8 cellular contexts compared by ENCODE assay signal in the genomic region with DNA sequence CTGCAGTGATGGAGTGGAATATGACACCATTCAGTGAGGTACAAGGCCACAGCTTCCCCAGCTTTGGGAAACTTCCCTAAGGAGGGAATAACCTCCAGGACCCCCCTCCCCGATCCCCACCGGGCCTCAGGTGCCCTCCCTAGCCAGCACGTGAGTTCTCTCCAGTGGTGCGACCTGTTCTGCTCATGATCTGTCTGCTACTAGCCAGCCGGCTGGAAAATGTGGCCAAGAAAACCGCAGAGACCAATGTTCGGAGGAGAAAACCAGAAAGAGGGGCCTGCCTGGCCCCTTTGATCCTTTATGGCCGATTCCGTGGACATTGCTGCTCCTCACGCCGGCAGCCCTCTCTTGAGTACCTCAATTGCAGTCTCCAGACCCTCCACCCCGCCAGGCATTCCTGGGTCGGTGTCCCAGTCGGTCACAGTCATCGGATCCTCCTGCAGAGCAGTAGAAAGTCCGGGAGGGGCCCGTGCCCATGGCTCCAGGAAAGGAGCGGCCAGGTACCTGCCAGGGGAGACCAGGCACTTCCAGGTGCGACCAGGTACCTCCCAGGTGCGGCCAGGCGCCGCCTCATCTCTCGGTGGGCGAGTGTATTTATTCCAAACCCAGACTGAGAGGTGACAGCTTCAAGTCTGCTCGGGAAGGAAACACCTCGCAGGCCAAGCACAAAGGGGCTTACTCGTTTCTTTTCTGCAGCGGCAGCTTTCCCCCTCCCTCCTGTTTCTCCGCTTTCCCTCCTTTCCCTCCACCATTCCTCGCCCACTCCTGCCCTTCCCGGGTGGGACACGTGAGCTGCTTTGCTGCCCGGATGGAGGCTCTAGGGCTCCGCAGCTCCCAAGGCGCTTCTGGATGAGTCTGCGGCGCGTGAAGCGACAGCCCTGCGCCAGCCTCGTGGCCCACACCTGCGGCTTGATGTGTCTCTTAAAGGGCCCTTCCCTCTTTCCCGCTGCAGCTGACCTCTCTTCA. TPM values are rescaled to one million over a fixed set of nuclear protein-coding genes. Genes with fewer than 3 reads are reported as not detected.
A peak's percentile ranks its signal among the peaks of the same experiment; 100 is the strongest.
DNase-seq lines count a peak whose midpoint lies in the region; ATAC-seq and TF ChIP-seq lines count a peak whose summit lies in the region.

No MANE protein-coding gene starts in this region.

- H3K4me1 ChIP-seq in upper lobe of left lung = peaks cover 4 to 11% (median 9%) of the 10 kb centered on the region in 4 donors
- H3K4me1 ChIP-seq in tibial nerve = peaks cover 0 to 10% (median 5%) of the 10 kb centered on the region in 4 donors

- H3K27me3 ChIP-seq in upper lobe of left lung = peaks cover 0 to 9% (median 0%) of the 10 kb centered on the region in 4 donors
- H3K27me3 ChIP-seq in tibial nerve = peaks cover 0 to 36% of the 10 kb centered on the region in 2 donors

- H3K9me3 Mint-ChIP-seq in activated naive CD4-positive, alpha-beta T cell treated with anti-CD3 and anti-CD28 coated beads, Interleukin-2, amount 10 ng/mL, durations not matched to agents 7 days and 5 days = no peaks in the 10 kb centered on the region

- H3K36me3 ChIP-seq in upper lobe of left lung (no peaks in the 10 kb centered on the region), tibial nerve (no peaks in the 10 kb centered on the region)

- TF ChIP-seq POLR2A in upper lobe of left lung (IDR thresholded peaks at IDR 0.05) = no peak
- TF ChIP-seq POLR2A in tibial nerve (IDR thresholded peaks at IDR 0.05) = no peak

- DNase-seq in activated naive CD4-positive, alpha-beta T cell treated with anti-CD3 and anti-CD28 coated beads, Interleukin-2, amount 10 ng/mL, durations not matched to agents 7 days and 5 days = no peak
- no peak for DNase-seq in activated naive CD4-positive, alpha-beta T cell treated with anti-CD3 and anti-CD28 coated beads, Interleukin-2, amount 50 U/mL, for 16 hours
- DNase-seq in cerebellum (ENCODE audit: low spot score) (peak; percentile 41), medulla oblongata (ENCODE audit: extremely low spot score) (peak; percentile 19), upper lobe of left lung (peak; percentile 23 to 73), NCI-H2196 treated with DMSO at 0.1 percent for 48 hours (lab: John Stamatoyannopoulos, UW; ENCODE audit: unreplicated experiment) (no peak), KG1 (lab: John Stamatoyannopoulos, UW) (no peak), tibial nerve (ENCODE audit: low spot score in 2 of 2) (no peak)

- CTCF ChIA-PET in activated naive CD4-positive, alpha-beta T cell treated with anti-CD3 and anti-CD28 coated beads, Interleukin-2, amount 10 ng/mL, durations not matched to agents 7 days and 5 days (lab: Charles Lee) = no interaction called here

- H3K27ac ChIP-seq in upper lobe of left lung = no peak overlapping the region
- H3K27ac ChIP-seq in tibial nerve = no peak overlapping the region

- H3K27me3 Mint-ChIP-seq in activated naive CD4-positive, alpha-beta T cell treated with anti-CD3 and anti-CD28 coated beads, Interleukin-2, amount 10 ng/mL, durations not matched to agents 7 days and 5 days = peaks cover 75% of the 10 kb centered on the region

- peak in 1 of 2 donors; percentile 41 for ATAC-seq in upper lobe of left lung (ENCODE audit: low FRiP score in 2 of 2)

- TF ChIP-seq CTCF in upper lobe of left lung (IDR thresholded peaks at IDR 0.05) (no peak), tibial nerve (IDR thresholded peaks at IDR 0.05) (no peak)

- H3K4me3 ChIP-seq in upper lobe of left lung (peak overlapping the region in 3 of 4 donors; percentile 8 to 34 (median 34)), tibial nerve (peak overlapping the region in 1 of 4 donors; percentile 11)

- WGBS in upper lobe of left lung, 2 donors = 4% methylated on average over 29 to 43 of the region's 43 CpGs
- 4 to 6% methylated on average over 41 to 43 of the region's 43 CpGs for WGBS in tibial nerve, 2 donors

- H3K9me3 ChIP-seq in upper lobe of left lung (no peaks in the 10 kb centered on the region), tibial nerve (no peaks in the 10 kb centered on the region)

- no peaks in the 10 kb centered on the region for H3K36me3 Mint-ChIP-seq in activated naive CD4-positive, alpha-beta T cell treated with anti-CD3 and anti-CD28 coated beads, Interleukin-2, amount 10 ng/mL, durations not matched to agents 7 days and 5 days

- H3K27ac Mint-ChIP-seq in activated naive CD4-positive, alpha-beta T cell treated with anti-CD3 and anti-CD28 coated beads, Interleukin-2, amount 10 ng/mL, durations not matched to agents 7 days and 5 days = no peak overlapping the region

- peaks cover 13% of the 10 kb centered on the region for H3K4me1 Mint-ChIP-seq in activated naive CD4-positive, alpha-beta T cell treated with anti-CD3 and anti-CD28 coated beads, Interleukin-2, amount 10 ng/mL, durations not matched to agents 7 days and 5 days

- peak overlapping the region; percentile 46 for H3K4me3 Mint-ChIP-seq in activated naive CD4-positive, alpha-beta T cell treated with anti-CD3 and anti-CD28 coated beads, Interleukin-2, amount 10 ng/mL, durations not matched to agents 7 days and 5 days

- no peak for TF ChIP-seq EP300 in upper lobe of left lung (IDR thresholded peaks at IDR 0.05)
- TF ChIP-seq EP300 in tibial nerve (IDR thresholded peaks at IDR 0.05) = no peak

RNA-seq across cellular contexts. Expression of a gene that starts 39.6 kb away (rescaled TPM):
- total RNA-seq in cerebellum (51.6 TPM), upper lobe of left lung (10 to 100 TPM; 11.5 to 51.3 (median 22.3) TPM), tibial nerve (10 to 100 TPM; 16.4 to 45.9 (median 26.3) TPM)

Comparison
In these comparisons a context has a peak if more than half of its experiments do, and no peak if none do; other contexts are left out.
1. DNase-seq: peak in cerebellum (single experiment), medulla oblongata (single experiment) and upper lobe of left lung (2 of 2); none in activated naive CD4-positive, alpha-beta T cell treated with anti-CD3 and anti-CD28 coated beads, Interleukin-2, amount 10 ng/mL, durations not matched to agents 7 days and 5 days (single experiment), activated naive CD4-positive, alpha-beta T cell treated with anti-CD3 and anti-CD28 coated beads, Interleukin-2, amount 50 U/mL, for 16 hours (single experiment), NCI-H2196 treated with DMSO at 0.1 percent for 48 hours (single experiment), KG1 (single experiment) and tibial nerve (0 of 2).